Comparison of ENCODE assay signal across 15 cellular contexts in the genomic region with DNA sequence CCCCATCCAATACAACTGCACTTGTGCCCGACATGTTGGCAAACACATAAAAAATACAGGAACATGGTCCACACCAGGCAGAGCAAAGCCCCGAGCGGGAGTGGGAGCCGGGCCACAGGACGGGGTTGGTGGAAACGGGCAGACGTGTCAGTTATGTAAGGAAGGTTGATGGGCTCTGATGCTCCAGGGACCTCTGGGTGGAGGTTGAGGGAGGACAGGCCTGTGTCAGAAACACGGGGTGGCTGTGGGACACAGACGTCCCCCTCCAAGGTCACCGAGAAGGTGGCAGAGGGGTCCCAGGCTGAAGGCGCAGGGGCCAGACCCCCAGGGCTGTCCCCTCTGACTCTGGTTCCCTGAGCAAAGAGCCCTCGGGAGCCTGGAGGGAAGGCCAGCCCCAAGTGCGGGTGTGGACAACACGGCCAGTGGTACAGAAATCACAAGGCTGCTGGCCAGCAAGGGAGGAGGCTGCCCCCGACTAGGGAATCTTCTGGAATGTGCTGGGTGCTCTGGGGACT. TPM values are rescaled to one million over a fixed set of nuclear protein-coding genes. Genes with fewer than 3 reads are reported as not detected.
DNase-seq lines count a peak whose midpoint lies in the region; ATAC-seq and TF ChIP-seq lines count a peak whose summit lies in the region.
"Had no signal": no experiment of that assay in that cellular context is flagged by ENCODE, and none has a peak within 500 bp of the region (broad histone marks: within the 10 kb centered on the region; RNA-seq: fewer than 3 reads in every experiment).

No MANE protein-coding gene starts in this region.

- H3K27me3 Mint-ChIP-seq in T-helper 17 cell = no peaks in the 10 kb centered on the region
- H3K27me3 Mint-ChIP-seq in neural progenitor cell (ENCODE audit: insufficient read depth, low read depth) = no peaks in the 10 kb centered on the region
- H3K27me3 Mint-ChIP-seq: activated CD4-positive, alpha-beta memory T cell treated with anti-CD3 and anti-CD28 coated beads, Interleukin-2, amount 10 ng/mL, durations not matched to agents 7 days and 5 days had no signal

- H3K27ac ChIP-seq in heart left ventricle = no peak overlapping the region
- no peak overlapping the region for H3K27ac ChIP-seq in neural progenitor cell
- no peak overlapping the region for H3K27ac ChIP-seq in esophagus muscularis mucosa (replicated peaks in 1 of 4)
- H3K27ac ChIP-seq: left lung, psoas muscle had no signal

- no peak overlapping the region for H3K9ac ChIP-seq in neural progenitor cell

- no peak overlapping the region for H2AFZ ChIP-seq in neural progenitor cell (replicated peaks)

- H3K9me3 ChIP-seq in BE2C = no peaks in the 10 kb centered on the region
- H3K9me3 ChIP-seq in T-helper 17 cell (ENCODE audit: control insufficient read depth, low read length, poor library complexity, severe bottlenecking) = no peaks in the 10 kb centered on the region
- no peaks in the 10 kb centered on the region for H3K9me3 ChIP-seq in heart left ventricle
- H3K9me3 ChIP-seq in neural progenitor cell (ENCODE audit: low read depth) = no peaks in the 10 kb centered on the region
- H3K9me3 ChIP-seq in esophagus muscularis mucosa = no peaks in the 10 kb centered on the region
- H3K9me3 ChIP-seq: left lung, psoas muscle had no signal

- H3K36me3 Mint-ChIP-seq in T-helper 17 cell (ENCODE audit: low read depth) (no peaks in the 10 kb centered on the region), neural progenitor cell (peaks cover 6% of the 10 kb centered on the region)

- intact Hi-C loops in heart left ventricle (cut with DNase I) = no loop called here
- intact Hi-C loops in esophagus muscularis mucosa (cut with DNase I) = no loop called here

- peak; percentile 2 for DNase-seq in BE2C
- DNase-seq in T-helper 17 cell = no peak
- DNase-seq in heart left ventricle = peak in 3 of 5 donors; percentile 11 to 46 (median 17)
- no peak for DNase-seq in neural progenitor cell (ENCODE audit: low spot score)
- DNase-seq in NCI-H524 (lab: John Stamatoyannopoulos, UW) = no peak
- no peak for DNase-seq in G401 (ENCODE audit: low spot score)
- no peak for DNase-seq in esophagus muscularis mucosa (ENCODE audit: extremely low spot score)
- no peak for DNase-seq in SKM-1 (lab: John Stamatoyannopoulos, UW; ENCODE audit: unreplicated experiment)
- DNase-seq: activated CD4-positive, alpha-beta memory T cell treated with anti-CD3 and anti-CD28 coated beads, Interleukin-2, amount 10 ng/mL, durations not matched to agents 7 days and 5 days; activated T-cell treated with anti-CD3 and anti-CD28 coated beads, Interleukin-2, amount 50 U/mL, for 72 hours; Calu3; NCI-H187; stimulated activated naive CD4-positive, alpha-beta T cell treated with Interleukin-2 at 50 U/mL for 16 hours had no signal

- in situ Hi-C loops in G401 (cut with HindIII; ENCODE audit: low sequenced_read_pairs) = no loop called here

- TF ChIP-seq CTCF in BE2C (IDR thresholded peaks at IDR 0.05; ENCODE audit: low read depth, low read length) = no peak
- no peak for TF ChIP-seq CTCF in heart left ventricle (IDR thresholded peaks at IDR 0.05)
- TF ChIP-seq CTCF in neural progenitor cell (IDR thresholded peaks at IDR 0.05) = no peak
- TF ChIP-seq CTCF in esophagus muscularis mucosa (IDR thresholded peaks at IDR 0.05) = no peak

- H3F3A ChIP-seq in neural progenitor cell (ENCODE audit: low read depth) = no peaks in the 10 kb centered on the region

- H3K4me1 Mint-ChIP-seq in T-helper 17 cell = peaks cover 9% of the 10 kb centered on the region
- no peaks in the 10 kb centered on the region for H3K4me1 Mint-ChIP-seq in neural progenitor cell
- H3K4me1 Mint-ChIP-seq: activated CD4-positive, alpha-beta memory T cell treated with anti-CD3 and anti-CD28 coated beads, Interleukin-2, amount 10 ng/mL, durations not matched to agents 7 days and 5 days had no signal

- peak overlapping the region; percentile 57 for H3K27ac Mint-ChIP-seq in T-helper 17 cell
- no peak overlapping the region for H3K27ac Mint-ChIP-seq in neural progenitor cell
- H3K27ac Mint-ChIP-seq: activated CD4-positive, alpha-beta memory T cell treated with anti-CD3 and anti-CD28 coated beads, Interleukin-2, amount 10 ng/mL, durations not matched to agents 7 days and 5 days; activated T-cell treated with anti-CD3 and anti-CD28 coated beads, Interleukin-2, amount 50 U/mL, for 72 hours had no signal

- H3K36me3 ChIP-seq in BE2C (peaks cover 17% of the 10 kb centered on the region), heart left ventricle (peaks cover 0 to 52% (median 15%) of the 10 kb centered on the region in 9 donors), neural progenitor cell (no peaks in the 10 kb centered on the region), esophagus muscularis mucosa (peaks cover 15 to 64% (median 39%) of the 10 kb centered on the region in 4 donors)

- TF ChIP-seq EP300 in esophagus muscularis mucosa (IDR thresholded peaks at IDR 0.05) = no peak

- H4K20me1 ChIP-seq in neural progenitor cell (ENCODE audit: low read depth) = no peaks in the 10 kb centered on the region

- no peaks in the 10 kb centered on the region for H3K79me2 ChIP-seq in neural progenitor cell (ENCODE audit: low read depth)

- H3K4me3 ChIP-seq in BE2C (ENCODE audit: low read depth, low read length) = no peak overlapping the region
- no peak overlapping the region for H3K4me3 ChIP-seq in heart left ventricle
- H3K4me3 ChIP-seq in neural progenitor cell = no peak overlapping the region
- H3K4me3 ChIP-seq in esophagus muscularis mucosa = no peak overlapping the region
- H3K4me3 ChIP-seq: left lung, psoas muscle had no signal

- no peak overlapping the region for H3K4me2 ChIP-seq in neural progenitor cell

- no peak for ATAC-seq in T-helper 17 cell
- ATAC-seq in heart left ventricle = peak in 1 of 4 donors; percentile 18
- ATAC-seq: activated T-cell treated with anti-CD3 and anti-CD28 coated beads, Interleukin-2, amount 50 U/mL, for 72 hours had no signal

- H3K4me1 ChIP-seq in BE2C = no peaks in the 10 kb centered on the region
- no peaks in the 10 kb centered on the region for H3K4me1 ChIP-seq in heart left ventricle
- H3K4me1 ChIP-seq in neural progenitor cell = no peaks in the 10 kb centered on the region
- H3K4me1 ChIP-seq in esophagus muscularis mucosa = no peaks in the 10 kb centered on the region
- H3K4me1 ChIP-seq: left lung, psoas muscle had no signal

- H3K9me3 Mint-ChIP-seq in neural progenitor cell = no peaks in the 10 kb centered on the region
- H3K9me3 Mint-ChIP-seq: activated CD4-positive, alpha-beta memory T cell treated with anti-CD3 and anti-CD28 coated beads, Interleukin-2, amount 10 ng/mL, durations not matched to agents 7 days and 5 days; activated T-cell treated with anti-CD3 and anti-CD28 coated beads, Interleukin-2, amount 50 U/mL, for 72 hours had no signal

- 86 to 90% (median 88%) methylated on average over 14 to 15 of the region's 15 CpGs for WGBS in heart left ventricle, 4 donors
- WGBS in esophagus muscularis mucosa = 87% methylated on average over 15 of the region's 15 CpGs

- TF ChIP-seq POLR2A in heart left ventricle (IDR thresholded peaks at IDR 0.05) (no peak), esophagus muscularis mucosa (IDR thresholded peaks at IDR 0.05; ENCODE audit: low read depth) (no peak)

- H3K4me3 Mint-ChIP-seq in T-helper 17 cell (no peak overlapping the region), neural progenitor cell (peak overlapping the region; percentile 21)
- H3K4me3 Mint-ChIP-seq: activated CD4-positive, alpha-beta memory T cell treated with anti-CD3 and anti-CD28 coated beads, Interleukin-2, amount 10 ng/mL, durations not matched to agents 7 days and 5 days; activated T-cell treated with anti-CD3 and anti-CD28 coated beads, Interleukin-2, amount 50 U/mL, for 72 hours had no signal

- no peaks in the 10 kb centered on the region for H3K27me3 ChIP-seq in BE2C
- H3K27me3 ChIP-seq in heart left ventricle = no peaks in the 10 kb centered on the region
- H3K27me3 ChIP-seq in neural progenitor cell = no peaks in the 10 kb centered on the region
- no peaks in the 10 kb centered on the region for H3K27me3 ChIP-seq in esophagus muscularis mucosa
- H3K27me3 ChIP-seq: left lung had no signal

RNA-seq across cellular contexts. Expression of a gene that starts 31.4 kb away (rescaled TPM):
- not detected for polyA plus RNA-seq in BE2C (2012; ENCODE audit: insufficient read depth, insufficient read length, low read depth)
- total RNA-seq in T-helper 17 cell (10 to 100 TPM; 18.6 to 22.6 TPM), heart left ventricle (1 to 10 TPM in 1 of 9 donors, under 1 TPM in 7, not detected in 1; 0.07 to 3.1 (median 0.43) TPM), neural progenitor cell (ENCODE audit: low replicate concordance) (not detected in 2 replicates), esophagus muscularis mucosa (1 to 10 TPM in 2 of 4 donors, under 1 TPM in 2; 0.17 to 2.1 (median 0.89) TPM)
- under 1 TPM; 0.15 to 0.18 TPM for polyA plus RNA-seq in heart left ventricle
- total RNA-seq in G401 (2014; rRNA removed; shearing (Covaris generic)) = not detected in 2 replicates

Comparison
In these comparisons a context has a peak if more than half of its experiments do, and no peak if none do; other contexts are left out.
1. DNase-seq: peak in BE2C (single experiment) and heart left ventricle (3 of 5); none in T-helper 17 cell (0 of 3), neural progenitor cell (single experiment), NCI-H524 (0 of 2), G401 (single experiment), esophagus muscularis mucosa (single experiment) and SKM-1 (single experiment).
2. RNA of a gene that starts 31.4 kb away (total RNA-seq): 18.6 to 22.6 TPM in T-helper 17 cell; 0.17 to 2.1 TPM in esophagus muscularis mucosa, 0.07 to 3.1 TPM in heart left ventricle, not detected in neural progenitor cell and not detected in G401; every median in the first group is over 4 times any median in the second.